ENCODE assay signal across 18 cellular contexts in the genomic region with DNA sequence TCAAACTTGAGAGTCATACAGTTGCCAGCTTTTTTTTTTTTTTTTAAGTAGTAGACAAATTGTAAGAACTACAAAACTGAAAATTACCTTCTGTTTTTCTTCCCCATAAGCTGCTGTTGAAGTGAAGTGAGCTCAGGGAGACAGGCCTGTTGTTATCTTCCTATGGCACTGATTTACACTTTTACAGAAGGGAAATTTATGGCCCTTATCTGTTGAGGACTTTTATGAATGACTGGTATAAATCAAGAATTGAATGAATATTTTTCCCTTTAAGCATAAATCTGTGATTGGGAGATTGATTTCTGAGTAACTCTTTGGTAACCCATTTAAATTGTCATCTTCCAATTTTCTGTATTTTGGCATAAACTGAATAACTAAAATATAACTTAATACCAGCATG.
A peak's percentile ranks its signal among the peaks of the same experiment; 100 is the strongest.
DNase-seq lines count a peak whose midpoint lies in the region; ATAC-seq and TF ChIP-seq lines count a peak whose summit lies in the region.
"Had no signal": no experiment of that assay in that cellular context is flagged by ENCODE, and none has a peak within 500 bp of the region (broad histone marks: within the 10 kb centered on the region; RNA-seq: fewer than 3 reads in every experiment).

No MANE protein-coding gene starts in this region.

- H3K9me3 ChIP-seq in HEK293 (ENCODE audit: control insufficient read depth, insufficient read depth, low read depth, low read length) (no peaks in the 10 kb centered on the region), SK-N-SH (0 out of 2 replicates have a peak, but pooled peaks cover 4% of the 10 kb centered on the region)

- DNase-seq in SK-N-SH = peak; percentile 20
- DNase-seq in superior temporal gyrus (ENCODE audit: extremely low spot score) = no peak
- DNase-seq: AML-193; Caco-2; Calu3; CD4-positive, alpha-beta T cell; CD8-positive, alpha-beta T cell; DND-41; EL; GDM1 had no signal

- no peak overlapping the region for H3K4me3 ChIP-seq in HEK293 (ENCODE audit: low read depth, low read length)
- H3K4me3 ChIP-seq in SK-N-SH (ENCODE audit: low read depth in 2 of 2, low read length in 1 of 2) = no peak overlapping the region
- H3K4me3 ChIP-seq: A549; BLaER1 treated with 17β-estradiol and CSF1 and Interleukin-3, amounts not matched to agents 10 nM and 100 nM; GM12878 had no signal

- H3K27me3 ChIP-seq in SK-N-SH (ENCODE audit: insufficient read depth) = no peaks in the 10 kb centered on the region
- H3K27me3 ChIP-seq: BLaER1 treated with 17β-estradiol and CSF1 and Interleukin-3, amounts not matched to agents 10 nM and 100 nM had no signal

- H4K20me1 ChIP-seq in SK-N-SH (ENCODE audit: insufficient read depth) = no peaks in the 10 kb centered on the region
- H4K20me1 ChIP-seq: BLaER1 treated with 17β-estradiol and CSF1 and Interleukin-3, amounts not matched to agents 10 nM and 100 nM had no signal

- CTCF ChIA-PET in HEK293 (lab: Yijun Ruan, JAX) (no interaction called here), SK-N-SH (lab: Yijun Ruan, JAX) (no interaction called here)

- TF ChIP-seq CTCF in HEK293 (tag by site-specific recombination; IDR thresholded peaks at IDR 0.05) (no peak), SK-N-SH (IDR thresholded peaks at IDR 0.05) (no peak), VCaP (conservative IDR thresholded peaks at IDR 0.05) (no peak)

- H3K79me2 ChIP-seq in SK-N-SH (ENCODE audit: insufficient read depth) = no peaks in the 10 kb centered on the region

- no peaks in the 10 kb centered on the region for H3F3A ChIP-seq in SK-N-SH (replicated peaks; ENCODE audit: insufficient read depth)

- H2AFZ ChIP-seq in SK-N-SH (ENCODE audit: low read depth) = no peak overlapping the region

- TF ChIP-seq RAD21 in SK-N-SH (IDR thresholded peaks at IDR 0.05; ENCODE audit: low read length) = no peak

- H3K4me2 ChIP-seq in SK-N-SH = no peak overlapping the region
- H3K4me2 ChIP-seq: A549; BLaER1 treated with 17β-estradiol and CSF1 and Interleukin-3, amounts not matched to agents 10 nM and 100 nM had no signal

- H3K4me1 ChIP-seq in HEK293 (ENCODE audit: control insufficient read depth, insufficient read depth, low read length) (0 out of 2 replicates have a peak, but pooled peaks cover 6% of the 10 kb centered on the region), SK-N-SH (ENCODE audit: control insufficient read depth in 1 of 2, insufficient read depth in 2 of 2, low read depth in 1 of 2, low read length in 1 of 2) (peaks cover 0 to 2% of the 10 kb centered on the region in 2 experiments; a peak in 2 of 4 replicates)
- H3K4me1 ChIP-seq: A549; BLaER1 treated with 17β-estradiol and CSF1 and Interleukin-3, amounts not matched to agents 10 nM and 100 nM had no signal

- H3K9ac ChIP-seq in SK-N-SH = no peak overlapping the region
- H3K9ac ChIP-seq: BLaER1 treated with 17β-estradiol and CSF1 and Interleukin-3, amounts not matched to agents 10 nM and 100 nM had no signal

- TF ChIP-seq EP300 in SK-N-SH (IDR thresholded peaks at IDR 0.05; ENCODE audit: borderline replicate concordance in 1 of 2, low read depth in 1 of 2, low read length in 1 of 2) = peak in 1 of 2 experiments; percentile 11; a peak in 1 of 4 replicates

- POLR2A ChIA-PET in HEK293 (lab: Yijun Ruan, JAX) = interaction anchor here (0.7 kb wide), 1 partner anchor 88 kb away, joined by 3 read pairs; no protein-coding TSS in a partner anchor
- POLR2A ChIA-PET in SK-N-SH (lab: Yijun Ruan, JAX) = no interaction called here

- no peak for ATAC-seq in HG03025 (IDR thresholded peaks at IDR 0.05; ENCODE audit: low FRiP score, unreplicated experiment)
- ATAC-seq: A549; CD8-positive, alpha-beta T cell; GM12878 had no signal

- no peak overlapping the region for H3K27ac ChIP-seq in HEK293 (ENCODE audit: extremely low read depth, low read depth, low read length)
- H3K27ac ChIP-seq in SK-N-SH (ENCODE audit: low read depth in 2 of 2, low read length in 1 of 2) = no peak overlapping the region
- peak overlapping the region; percentile 67; the same call in 1 of the 2 replicates for H3K27ac ChIP-seq in VCaP
- H3K27ac ChIP-seq: 22Rv1; A549; BLaER1 treated with 17β-estradiol and CSF1 and Interleukin-3, amounts not matched to agents 10 nM and 100 nM; C4-2B had no signal

- no peaks in the 10 kb centered on the region for H3K9me2 ChIP-seq in SK-N-SH

- H3K36me3 ChIP-seq in HEK293 (ENCODE audit: control insufficient read depth in 2 of 2, insufficient read depth in 1 of 2, low read length in 2 of 2) (no peaks in the 10 kb centered on the region), SK-N-SH (replicated peaks in 1 of 2; ENCODE audit: control insufficient read depth in 1 of 2, insufficient read depth in 2 of 2, low read length in 1 of 2) (no peaks in the 10 kb centered on the region)
- H3K36me3 ChIP-seq: BLaER1 treated with 17β-estradiol and CSF1 and Interleukin-3, amounts not matched to agents 10 nM and 100 nM had no signal

TF ChIP-seq in HEK293, 187 proteins besides CTCF, POLR2A, EP300 and RAD21:
- TF ChIP-seq ZNF37A (tag by site-specific recombination; IDR thresholded peaks at IDR 0.05) (no peak), GFI1B (tag by site-specific recombination; IDR thresholded peaks at IDR 0.05) (peak; percentile 68; the same call in 1 of the 2 replicates)
- TF ChIP-seq, protein P1, sequence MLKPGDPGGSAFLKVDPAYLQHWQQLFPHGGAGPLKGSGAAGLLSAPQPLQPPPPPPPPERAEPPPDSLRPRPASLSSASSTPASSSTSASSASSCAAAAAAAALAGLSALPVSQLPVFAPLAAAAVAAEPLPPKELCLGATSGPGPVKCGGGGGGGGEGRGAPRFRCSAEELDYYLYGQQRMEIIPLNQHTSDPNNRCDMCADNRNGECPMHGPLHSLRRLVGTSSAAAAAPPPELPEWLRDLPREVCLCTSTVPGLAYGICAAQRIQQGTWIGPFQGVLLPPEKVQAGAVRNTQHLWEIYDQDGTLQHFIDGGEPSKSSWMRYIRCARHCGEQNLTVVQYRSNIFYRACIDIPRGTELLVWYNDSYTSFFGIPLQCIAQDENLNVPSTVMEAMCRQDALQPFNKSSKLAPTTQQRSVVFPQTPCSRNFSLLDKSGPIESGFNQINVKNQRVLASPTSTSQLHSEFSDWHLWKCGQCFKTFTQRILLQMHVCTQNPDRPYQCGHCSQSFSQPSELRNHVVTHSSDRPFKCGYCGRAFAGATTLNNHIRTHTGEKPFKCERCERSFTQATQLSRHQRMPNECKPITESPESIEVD (tag by site-specific recombination; IDR thresholded peaks at IDR 0.05) = peak; percentile 28; the same call in 1 of the 2 replicates

TF ChIP-seq in SK-N-SH, 30 proteins besides CTCF, POLR2A, EP300 and RAD21:
- TF ChIP-seq RXRA (IDR thresholded peaks at IDR 0.05; ENCODE audit: borderline replicate concordance, low read depth) (no peak), ELF1 (IDR thresholded peaks at IDR 0.05) (no peak), YY1 (IDR thresholded peaks at IDR 0.05; ENCODE audit: low read depth) (no peak), GATA2 (CRISPR knock-in tag; IDR thresholded peaks at IDR 0.05) (peak; percentile 64), PBX3 (IDR thresholded peaks at IDR 0.05) (no peak)
